In the genomic region with DNA sequence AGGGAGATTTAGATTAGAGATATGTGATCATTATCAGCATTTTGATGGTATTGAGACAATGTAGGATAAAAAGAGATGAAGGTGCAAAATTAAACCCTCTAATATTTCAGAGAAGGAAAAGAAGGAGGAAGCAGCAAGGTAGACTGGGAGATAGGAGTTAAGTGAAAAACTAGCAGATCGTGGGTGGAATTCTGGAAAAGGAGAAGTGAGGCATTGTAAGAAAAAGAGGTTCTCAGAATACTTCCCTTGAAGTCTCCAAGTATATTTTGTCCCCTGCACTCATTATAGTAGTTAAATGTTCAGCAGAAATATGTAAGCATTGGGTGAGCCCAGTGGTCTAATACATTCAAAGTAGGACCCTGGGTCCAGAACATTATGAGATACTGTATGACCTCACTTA, we compare ENCODE assay signal across 32 cellular contexts. TPM values are rescaled to one million over a fixed set of nuclear protein-coding genes. Genes with fewer than 3 reads are reported as not detected.
"Had no signal": no experiment of that assay in that cellular context is flagged by ENCODE, and none has a peak within 500 bp of the region (broad histone marks: within the 10 kb centered on the region; RNA-seq: fewer than 3 reads in every experiment).

No MANE protein-coding gene starts in this region.

- H3K4me1 ChIP-seq: ascending aorta, prostate gland, thyroid gland, upper lobe of left lung, vagina had no signal

- H3K36me3 ChIP-seq: ovary, prostate gland had no signal

- H3K27me3 ChIP-seq: ascending aorta, cardiac muscle cell, neutrophil, ovary, thyroid gland, upper lobe of left lung, vagina had no signal

- DNase-seq: activated CD4-positive, alpha-beta memory T cell treated with anti-CD3 and anti-CD28 coated beads for 36 hours; activated CD4-positive, alpha-beta T cell treated with anti-CD3 and anti-CD28 coated beads, Interleukin-2, amount 10 ng/mL, durations not matched to agents 24 days and 14 days; activated CD4-positive, CD25-positive, alpha-beta regulatory T cell treated with anti-CD3 and anti-CD28 coated beads, Interleukin-2, amount 50 U/mL, for 72 hours; activated CD8-positive, alpha-beta memory T cell treated with anti-CD3 and anti-CD28 coated beads, Interleukin-2, amount 50 U/mL, for 48 hours; activated naive CD4-positive, alpha-beta T cell treated with Interleukin-2 at 50 U/mL for 16 hours; activated naive CD8-positive, alpha-beta T cell treated with anti-CD3 and anti-CD28 coated beads, Interleukin-2, amount 10 ng/mL, durations not matched to agents 7 days and 5 days; activated T-cell treated with anti-CD3 and anti-CD28 coated beads, Interleukin-2, amount 50 U/mL, for 24 hours; endodermal cell; foreskin fibroblast; head of caudate nucleus; hippocampal formation; left cardiac atrium; left ventricle myocardium superior; ovary; retina; stimulated activated CD4-positive, alpha-beta T cell treated with anti-CD3 and anti-CD28 coated beads, Interleukin-1b, Interleukin-23, amount 100 ng/mL, for 48 hours; stimulated activated CD4-positive, alpha-beta T cell treated with anti-CD3 and anti-CD28 coated beads, Interleukin-4, amount 100 ng/mL, for 4 hours; stimulated activated CD8-positive, alpha-beta memory T cell treated with anti-CD3 and anti-CD28 coated beads, Interleukin-4, amount 100 ng/mL, for 48 hours; stimulated activated naive CD8-positive, alpha-beta T cell treated with anti-CD3 and anti-CD28 coated beads, Interleukin-15, amount 100 ng/mL, for 72 hours; thyroid gland; upper lobe of left lung had no signal

- H3K4me3 ChIP-seq: ascending aorta, cardiac muscle cell, coronary artery, ovary, prostate gland, skin epidermis, thyroid gland, upper lobe of left lung, vagina had no signal

- ATAC-seq: activated T-helper 17 cell treated with anti-CD3 and anti-CD28 coated beads, Interleukin-2, amount 50 U/mL, for 72 hours; esophagus mucosa; left cardiac atrium; left ventricle myocardium superior; sciatic nerve; stimulated activated memory B cell treated with anti-CD40 and anti-IgM and Interleukin-4, amounts not matched to agents 10 μg/mL and 1 μg/mL and 100 μg/mL, for 72 hours; stimulated activated naive CD8-positive, alpha-beta T cell treated with anti-CD3 and anti-CD28 coated beads, Interleukin-15, amount 100 ng/mL, for 72 hours had no signal

- H3K27ac ChIP-seq: ascending aorta, cardiac muscle cell, coronary artery, neutrophil, ovary, prostate gland, skin epidermis, thyroid gland, upper lobe of left lung, vagina had no signal

RNA-seq across cellular contexts. Expression of gene PLAC8, which starts 49.3 kb away (rescaled TPM):
- total RNA-seq: cardiac muscle cell, vagina had no signal
